Comparison of ENCODE assay signal across 24 cellular contexts in genomic region chr4:31193516-31193915, GRCh38.
DNase-seq lines count a peak whose midpoint lies in the region; ATAC-seq, FAIRE-seq and TF ChIP-seq lines count a peak whose summit lies in the region.
"Had no signal": no experiment of that assay in that cellular context is flagged by ENCODE, and none has a peak within 500 bp of the region (broad histone marks: within the 10 kb centered on the region; RNA-seq: fewer than 3 reads in every experiment).

No MANE protein-coding gene starts in this region.

- no peak for ATAC-seq in GM19023 (IDR thresholded peaks at IDR 0.05; ENCODE audit: unreplicated experiment)
- ATAC-seq in GM18858 (IDR thresholded peaks at IDR 0.05; ENCODE audit: unreplicated experiment): no peak
- ATAC-seq: activated naive CD4-positive, alpha-beta T cell treated with anti-CD3 and anti-CD28 coated beads, Interleukin-2, amount 50 U/mL, for 72 hours; left cardiac atrium; stimulated activated naive CD8-positive, alpha-beta T cell treated with anti-CD3 and anti-CD28 coated beads, Interleukin-15, Interleukin-2, amounts not matched to agents 100 U/mL and 50 U/mL, for 24 hours; T-helper 17 cell had no signal

- no peaks in the 10 kb centered on the region for H3K36me3 Mint-ChIP-seq in activated T-cell treated with anti-CD3 and anti-CD28 coated beads, Interleukin-2, amount 50 U/mL, for 24 hours (ENCODE audit: low read depth)
- H3K36me3 Mint-ChIP-seq: CD14-positive monocyte, memory B cell had no signal

- H3K4me3 ChIP-seq in bronchial epithelial cell (ENCODE audit: low read depth, low read length): no peak overlapping the region
- H3K4me3 ChIP-seq: thyroid gland had no signal

- H3K27ac Mint-ChIP-seq in activated T-cell treated with anti-CD3 and anti-CD28 coated beads, Interleukin-2, amount 50 U/mL, for 24 hours: no peak overlapping the region
- H3K27ac Mint-ChIP-seq: activated naive CD4-positive, alpha-beta T cell treated with anti-CD3 and anti-CD28 coated beads, Interleukin-2, amount 50 U/mL, for 72 hours; CD14-positive monocyte; memory B cell; T-helper 17 cell had no signal

- no peaks in the 10 kb centered on the region for H3K27me3 Mint-ChIP-seq in activated T-cell treated with anti-CD3 and anti-CD28 coated beads, Interleukin-2, amount 50 U/mL, for 24 hours
- H3K27me3 Mint-ChIP-seq: memory B cell, T-helper 17 cell had no signal

- H3K27me3 ChIP-seq in bronchial epithelial cell (ENCODE audit: control insufficient read depth, insufficient read depth, low read length): no peaks in the 10 kb centered on the region
- H3K27me3 ChIP-seq: thyroid gland had no signal

- H3K4me1 Mint-ChIP-seq in activated T-cell treated with anti-CD3 and anti-CD28 coated beads, Interleukin-2, amount 50 U/mL, for 24 hours (ENCODE audit: low read depth): no peaks in the 10 kb centered on the region
- H3K4me1 Mint-ChIP-seq: CD14-positive monocyte, memory B cell, T-helper 17 cell had no signal

- DNase-seq in DMS53 (lab: John Stamatoyannopoulos, UW): peak; percentile 86
- peak; percentile 75 for DNase-seq in NCI-H1417 treated with DMSO at 0.1 percent for 48 hours (lab: John Stamatoyannopoulos, UW)
- DNase-seq in NCI-H2196 (lab: John Stamatoyannopoulos, UW; ENCODE audit: unreplicated experiment): peak; percentile 78
- DNase-seq in bronchial epithelial cell (ENCODE audit: low read depth): peak; percentile 15
- no peak for DNase-seq in activated T-cell treated with anti-CD3 and anti-CD28 coated beads, Interleukin-2, amount 50 U/mL, for 24 hours
- DNase-seq in stimulated activated CD4-positive, alpha-beta T cell treated with anti-CD3 and anti-CD28 coated beads, Interleukin-2, amount 100 ng/mL, for 24 hours: no peak
- DNase-seq: activated CD4-positive, alpha-beta T cell treated with anti-CD3 and anti-CD28 coated beads for 48 hours; aorta; central memory CD4-positive, alpha-beta T cell; dermis blood vessel endothelial cell; DMS 273 treated with DMSO at 0.1 percent for 48 hours; GDM1; left cardiac atrium; NCI-H187; occipital lobe; stimulated activated CD4-positive, alpha-beta T cell treated with anti-CD3 and anti-CD28 coated beads, Interleukin-4, amount 100 ng/mL, for 4 hours; stimulated activated naive CD8-positive, alpha-beta T cell treated with anti-CD3 and anti-CD28 coated beads, Interleukin-15, Interleukin-2, amounts not matched to agents 100 U/mL and 50 U/mL, for 24 hours; T-helper 17 cell; thyroid gland had no signal

- no peaks in the 10 kb centered on the region for H3K36me3 ChIP-seq in bronchial epithelial cell (ENCODE audit: control insufficient read depth, insufficient read depth, low read length)
- H3K36me3 ChIP-seq: thyroid gland had no signal

- H3K4me3 Mint-ChIP-seq in activated T-cell treated with anti-CD3 and anti-CD28 coated beads, Interleukin-2, amount 50 U/mL, for 24 hours: no peak overlapping the region
- H3K4me3 Mint-ChIP-seq: CD14-positive monocyte, memory B cell, T-helper 17 cell had no signal

- peaks cover 14% of the 10 kb centered on the region for H3K9me3 Mint-ChIP-seq in activated T-cell treated with anti-CD3 and anti-CD28 coated beads, Interleukin-2, amount 50 U/mL, for 24 hours

- TF ChIP-seq CTCF in bronchial epithelial cell (IDR thresholded peaks at IDR 0.05; ENCODE audit: insufficient read depth, low read length, severe bottlenecking): no peak

- FAIRE-seq in bronchial epithelial cell (lab: Jason Lieb, UNC): no peak

Comparison
In these comparisons a context has a peak if more than half of its experiments do, and no peak if none do; other contexts are left out.
1. DNase-seq: peak in DMS53 (single experiment), NCI-H1417 treated with DMSO at 0.1 percent for 48 hours (single experiment), NCI-H2196 (single experiment) and bronchial epithelial cell (single experiment); none in activated T-cell treated with anti-CD3 and anti-CD28 coated beads, Interleukin-2, amount 50 U/mL, for 24 hours (single experiment) and stimulated activated CD4-positive, alpha-beta T cell treated with anti-CD3 and anti-CD28 coated beads, Interleukin-2, amount 100 ng/mL, for 24 hours (0 of 2).